In the genomic region with DNA sequence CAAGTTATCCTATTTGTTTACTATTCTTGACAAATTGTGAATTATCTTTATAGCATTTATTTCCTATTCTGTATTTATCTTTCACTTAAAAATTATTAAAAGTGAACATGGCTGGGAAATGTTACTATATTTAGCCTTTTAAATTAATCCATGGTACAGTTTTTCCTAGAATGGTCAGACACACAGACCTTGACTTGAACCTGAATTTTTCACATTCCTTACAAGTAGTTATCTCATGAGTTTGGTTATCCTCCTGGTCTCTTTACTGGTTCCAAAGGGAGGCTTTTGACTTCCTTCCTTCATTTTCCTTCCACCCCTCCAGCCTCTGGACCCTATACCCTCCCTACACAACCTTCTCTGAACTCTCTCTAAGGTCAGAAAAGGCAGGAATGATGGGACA, we compare ENCODE assay signal across 33 cellular contexts.
"Had no signal": no experiment of that assay in that cellular context is flagged by ENCODE, and none has a peak within 500 bp of the region (broad histone marks: within the 10 kb centered on the region; RNA-seq: fewer than 3 reads in every experiment).

No MANE protein-coding gene starts in this region.

- H3K27ac ChIP-seq: breast epithelium, cardiac muscle cell, coronary artery, dorsolateral prefrontal cortex, foreskin keratinocyte, gastrocnemius medialis, heart left ventricle, WERI-Rb-1 had no signal

- H3K27me3 ChIP-seq: breast epithelium, cardiac muscle cell, dorsolateral prefrontal cortex, foreskin keratinocyte, gastrocnemius medialis, heart left ventricle had no signal

- DNase-seq: activated B cell treated with CpG ODN at 0.5 μM for 24 hours; activated CD4-positive, alpha-beta T cell treated with anti-CD3 and anti-CD28 coated beads for 48 hours; activated CD4-positive, alpha-beta T cell treated with anti-CD3 and anti-CD28 coated beads, Interleukin-2, amount 50 U/mL, for 1 hour; activated CD4-positive, alpha-beta T cell treated with anti-CD3 and anti-CD28 coated beads, Interleukin-2, amount 50 U/mL, for 48 hours; activated CD8-positive, alpha-beta memory T cell treated with anti-CD3 and anti-CD28 coated beads for 24 hours; activated CD8-positive, alpha-beta T cell treated with anti-CD3 and anti-CD28 coated beads for 36 hours; activated effector memory CD4-positive, alpha-beta T cell treated with Interleukin-2 at 50 U/mL for 16 hours; activated gamma-delta T cell treated with Interleukin-2 at 50 U/mL for 16 hours; activated naive CD4-positive, alpha-beta T cell treated with anti-CD3 and anti-CD28 coated beads, Interleukin-2, amount 50 U/mL, for 16 hours; activated naive CD4-positive, alpha-beta T cell treated with Interleukin-2 at 50 U/mL for 16 hours; activated T-cell treated with anti-CD3 and anti-CD28 coated beads, Interleukin-2, amount 50 U/mL, for 4 hours; amniotic stem cell; anterior cingulate cortex; central memory CD4-positive, alpha-beta T cell; cerebellar nuclear complex; dorsolateral prefrontal cortex; effector memory CD4-positive, alpha-beta T cell; endodermal cell; foreskin keratinocyte; gastrocnemius medialis; glutamatergic neuron; heart left ventricle; T-helper 17 cell; T1000; WERI-Rb-1 had no signal

- H3K4me3 Mint-ChIP-seq: activated B cell treated with CpG ODN at 0.5 μM for 24 hours; activated CD8-positive, alpha-beta T cell treated with anti-CD3 and anti-CD28 coated beads for 36 hours; activated naive CD8-positive, alpha-beta T cell; activated T-cell treated with anti-CD3 and anti-CD28 coated beads, Interleukin-2, amount 50 U/mL, for 4 hours; activated T-helper 17 cell treated with anti-CD3 and anti-CD28 coated beads, Interleukin-2, amount 50 U/mL, for 72 hours; brain; dendritic cell treated with granulocyte-macrophage colony-stimulating factor and Interleukin-4, amounts not matched to agents 40 ng/mL and 50 ng/mL, for 4 days; endodermal cell; T-helper 17 cell; T-helper 2 cell treated with Interferon-gamma antibody and Interleukin-4, amounts not matched to agents 5 μg/mL and 100 μg/mL, for 36 hours had no signal

- H3K27ac Mint-ChIP-seq: activated B cell treated with CpG ODN at 0.5 μM for 24 hours; activated CD8-positive, alpha-beta T cell treated with anti-CD3 and anti-CD28 coated beads for 36 hours; activated naive CD8-positive, alpha-beta T cell; activated T-helper 17 cell treated with anti-CD3 and anti-CD28 coated beads, Interleukin-2, amount 50 U/mL, for 72 hours; dendritic cell treated with granulocyte-macrophage colony-stimulating factor and Interleukin-4, amounts not matched to agents 40 ng/mL and 50 ng/mL, for 4 days; endodermal cell; T-helper 17 cell; T-helper 2 cell treated with Interferon-gamma antibody and Interleukin-4, amounts not matched to agents 5 μg/mL and 100 μg/mL, for 36 hours had no signal

- H3K9me3 Mint-ChIP-seq: activated B cell treated with CpG ODN at 0.5 μM for 24 hours; activated CD8-positive, alpha-beta T cell treated with anti-CD3 and anti-CD28 coated beads for 36 hours; activated T-cell treated with anti-CD3 and anti-CD28 coated beads, Interleukin-2, amount 50 U/mL, for 4 hours; activated T-helper 17 cell treated with anti-CD3 and anti-CD28 coated beads, Interleukin-2, amount 50 U/mL, for 72 hours; brain; dendritic cell treated with granulocyte-macrophage colony-stimulating factor and Interleukin-4, amounts not matched to agents 40 ng/mL and 50 ng/mL, for 4 days; endodermal cell; T-helper 2 cell treated with Interferon-gamma antibody and Interleukin-4, amounts not matched to agents 5 μg/mL and 100 μg/mL, for 36 hours had no signal

- H3K27me3 Mint-ChIP-seq: activated CD8-positive, alpha-beta T cell treated with anti-CD3 and anti-CD28 coated beads for 36 hours; activated naive CD8-positive, alpha-beta T cell; dendritic cell treated with granulocyte-macrophage colony-stimulating factor and Interleukin-4, amounts not matched to agents 40 ng/mL and 50 ng/mL, for 4 days had no signal

- H3K36me3 Mint-ChIP-seq: activated naive CD8-positive, alpha-beta T cell; brain had no signal

- H3K9me3 ChIP-seq: breast epithelium, gastrocnemius medialis, heart left ventricle had no signal

- H3K4me1 ChIP-seq: breast epithelium, gastrocnemius medialis, heart left ventricle had no signal

- H3K4me1 Mint-ChIP-seq: activated B cell treated with CpG ODN at 0.5 μM for 24 hours; activated T-helper 17 cell treated with anti-CD3 and anti-CD28 coated beads, Interleukin-2, amount 50 U/mL, for 72 hours; T-helper 17 cell had no signal
